Comparison of ENCODE assay signal across 1 cellular context in the genomic region with DNA sequence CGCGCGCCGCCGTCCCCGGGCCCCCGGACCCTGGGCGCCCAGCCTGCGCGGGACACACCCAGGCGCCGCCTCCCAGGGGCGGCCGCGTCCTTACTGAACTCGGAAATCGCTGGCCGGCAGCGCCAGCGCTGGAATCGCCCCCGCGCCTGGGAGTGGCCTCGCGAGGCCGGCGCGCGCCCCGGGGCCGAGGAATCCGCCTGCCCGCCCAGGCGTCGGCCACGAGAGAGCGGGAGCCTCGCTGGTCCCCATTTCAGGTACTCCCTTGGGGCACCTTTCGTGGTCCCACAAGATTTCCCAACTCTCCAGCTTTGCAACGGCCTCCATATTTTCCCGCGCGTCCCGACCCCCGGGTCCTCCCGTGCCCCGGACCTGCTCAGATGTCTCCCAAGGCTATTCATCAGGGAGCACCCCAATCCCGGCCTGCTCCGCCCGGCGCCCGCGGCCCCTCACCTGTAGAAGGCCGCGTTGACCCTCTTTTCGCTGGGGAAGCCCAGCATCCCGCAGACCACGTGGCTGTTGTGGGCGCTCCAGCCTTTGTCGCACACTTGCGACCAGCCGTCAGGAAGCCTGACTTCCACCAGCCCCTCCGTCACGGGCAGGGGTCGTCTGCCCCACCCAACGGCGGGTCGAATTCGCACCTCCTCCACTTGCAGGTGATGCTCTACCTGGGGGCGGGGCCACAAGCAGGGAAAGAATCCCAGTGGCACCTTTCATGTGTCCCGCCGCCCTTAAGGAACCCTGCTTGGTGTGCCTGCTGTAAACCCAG.
TF ChIP-seq lines count a peak whose summit lies in the region.

No MANE protein-coding gene starts in this region.

TF ChIP-seq in A549, 52 proteins besides CTCF, POLR2A, EP300 and RAD21:
- TF ChIP-seq CBX8 (IDR thresholded peaks at IDR 0.05): no peak
- TF ChIP-seq CEBPB (IDR thresholded peaks at IDR 0.05): no peak
- no peak for TF ChIP-seq KDM1A (IDR thresholded peaks at IDR 0.05; ENCODE audit: low read depth)
- TF ChIP-seq HDAC2 (IDR thresholded peaks at IDR 0.05): no peak
- TF ChIP-seq TFCP2L1 (CRISPR knock-in tag; IDR thresholded peaks at IDR 0.05): no peak
- no peak for TF ChIP-seq JUNB (IDR thresholded peaks at IDR 0.05)
- no peak for TF ChIP-seq ESRRA (IDR thresholded peaks at IDR 0.05; ENCODE audit: borderline replicate concordance, low read length)
- no peak for TF ChIP-seq ZNF302 (CRISPR knock-in tag; IDR thresholded peaks at IDR 0.05)
- no peak for TF ChIP-seq HMGXB4 (CRISPR knock-in tag; IDR thresholded peaks at IDR 0.05; ENCODE audit: borderline replicate concordance)
- no peak for TF ChIP-seq EHMT2 (IDR thresholded peaks at IDR 0.05; ENCODE audit: low read depth)
- no peak for TF ChIP-seq EHF (CRISPR knock-in tag; IDR thresholded peaks at IDR 0.05)
- no peak for TF ChIP-seq RCOR1 (IDR thresholded peaks at IDR 0.05; ENCODE audit: low read depth, low read length)
- no peak for TF ChIP-seq PBX3 (IDR thresholded peaks at IDR 0.05)
- no peak for TF ChIP-seq ELK1 (IDR thresholded peaks at IDR 0.05; ENCODE audit: low read depth, low read length)
- no peak for TF ChIP-seq SMC3 (IDR thresholded peaks at IDR 0.05)
- TF ChIP-seq E2F6 (IDR thresholded peaks at IDR 0.05; ENCODE audit: borderline replicate concordance, low read depth): peak; percentile 95
- no peak for TF ChIP-seq CBX2 (IDR thresholded peaks at IDR 0.05; ENCODE audit: borderline replicate concordance, low read depth)
- no peak for TF ChIP-seq RFX5 (IDR thresholded peaks at IDR 0.05)
- TF ChIP-seq ZSCAN20 (CRISPR knock-in tag; IDR thresholded peaks at IDR 0.05): no peak
- TF ChIP-seq ZC3H11A (IDR thresholded peaks at IDR 0.05): no peak
- TF ChIP-seq NFE2L2 (conservative IDR thresholded peaks at IDR 0.05; ENCODE audit: low read length): no peak
- peak; percentile 88; the same call in 1 of the 2 replicates for TF ChIP-seq PHF8 (IDR thresholded peaks at IDR 0.05; ENCODE audit: borderline replicate concordance, low read depth)
- TF ChIP-seq JUN (IDR thresholded peaks at IDR 0.05): peak in 1 of 2 experiments; percentile 59; a peak in 1 of 5 replicates
- TF ChIP-seq, protein P1, sequence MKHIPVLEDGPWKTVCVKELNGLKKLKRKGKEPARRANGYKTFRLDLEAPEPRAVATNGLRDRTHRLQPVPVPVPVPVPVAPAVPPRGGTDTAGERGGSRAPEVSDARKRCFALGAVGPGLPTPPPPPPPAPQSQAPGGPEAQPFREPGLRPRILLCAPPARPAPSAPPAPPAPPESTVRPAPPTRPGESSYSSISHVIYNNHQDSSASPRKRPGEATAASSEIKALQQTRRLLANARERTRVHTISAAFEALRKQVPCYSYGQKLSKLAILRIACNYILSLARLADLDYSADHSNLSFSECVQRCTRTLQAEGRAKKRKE (CRISPR knock-in tag; IDR thresholded peaks at IDR 0.05; ENCODE audit: low read depth): no peak
- TF ChIP-seq FOSB (CRISPR knock-in tag; IDR thresholded peaks at IDR 0.05): no peak
- TF ChIP-seq BHLHE40 (IDR thresholded peaks at IDR 0.05; ENCODE audit: low read depth, low read length): no peak
- TF ChIP-seq POLR2AphosphoS2 (conservative IDR thresholded peaks at IDR 0.05; ENCODE audit: low read length): no peak
- TF ChIP-seq GATA3 (IDR thresholded peaks at IDR 0.05; ENCODE audit: borderline replicate concordance): no peak
- no peak for TF ChIP-seq HEYL (CRISPR knock-in tag; IDR thresholded peaks at IDR 0.05)
- no peak for TF ChIP-seq FOXS1 (CRISPR knock-in tag; IDR thresholded peaks at IDR 0.05)
- TF ChIP-seq HOXB13 (CRISPR knock-in tag; IDR thresholded peaks at IDR 0.05; ENCODE audit: low read depth): peak; percentile 29; the same call in 1 of the 2 replicates
- TF ChIP-seq HOXA7 (CRISPR knock-in tag; IDR thresholded peaks at IDR 0.05): no peak
- TF ChIP-seq, protein P2, sequence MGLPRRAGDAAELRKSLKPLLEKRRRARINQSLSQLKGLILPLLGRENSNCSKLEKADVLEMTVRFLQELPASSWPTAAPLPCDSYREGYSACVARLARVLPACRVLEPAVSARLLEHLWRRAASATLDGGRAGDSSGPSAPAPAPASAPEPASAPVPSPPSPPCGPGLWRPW (IDR thresholded peaks at IDR 0.05): no peak
- TF ChIP-seq CHD2 (IDR thresholded peaks at IDR 0.05; ENCODE audit: low read length, partially characterized antibody): no peak
- TF ChIP-seq MAZ (IDR thresholded peaks at IDR 0.05; ENCODE audit: borderline replicate concordance, low read depth, low read length): no peak
- TF ChIP-seq, protein P3, sequence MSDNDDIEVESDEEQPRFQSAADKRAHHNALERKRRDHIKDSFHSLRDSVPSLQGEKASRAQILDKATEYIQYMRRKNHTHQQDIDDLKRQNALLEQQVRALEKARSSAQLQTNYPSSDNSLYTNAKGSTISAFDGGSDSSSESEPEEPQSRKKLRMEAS (IDR thresholded peaks at IDR 0.05): peak; percentile 87
- TF ChIP-seq MYC (IDR thresholded peaks at IDR 0.05; ENCODE audit: borderline replicate concordance, low read length): no peak; the same call in 1 of the 2 replicates
- peak; percentile 60; the same call in 1 of the 3 replicates for TF ChIP-seq BCL3 (IDR thresholded peaks at IDR 0.05)
- no peak for TF ChIP-seq NPAS2 (CRISPR knock-in tag; IDR thresholded peaks at IDR 0.05; ENCODE audit: borderline replicate concordance)
- 0 out of 2 replicates have a peak, but pooled peaks have one; percentile 43 for TF ChIP-seq HOXB5 (CRISPR knock-in tag; IDR thresholded peaks at IDR 0.05)
- TF ChIP-seq, protein P4, sequence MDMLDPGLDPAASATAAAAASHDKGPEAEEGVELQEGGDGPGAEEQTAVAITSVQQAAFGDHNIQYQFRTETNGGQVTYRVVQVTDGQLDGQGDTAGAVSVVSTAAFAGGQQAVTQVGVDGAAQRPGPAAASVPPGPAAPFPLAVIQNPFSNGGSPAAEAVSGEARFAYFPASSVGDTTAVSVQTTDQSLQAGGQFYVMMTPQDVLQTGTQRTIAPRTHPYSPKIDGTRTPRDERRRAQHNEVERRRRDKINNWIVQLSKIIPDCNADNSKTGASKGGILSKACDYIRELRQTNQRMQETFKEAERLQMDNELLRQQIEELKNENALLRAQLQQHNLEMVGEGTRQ (IDR thresholded peaks at IDR 0.05): peak; percentile 46; the same call in 1 of the 2 replicates
- TF ChIP-seq NR3C1 (IDR thresholded peaks at IDR 0.05): no peak
- TF ChIP-seq CHD4 (IDR thresholded peaks at IDR 0.05; ENCODE audit: borderline replicate concordance): no peak
- TF ChIP-seq ZFP36 (IDR thresholded peaks at IDR 0.05; ENCODE audit: borderline replicate concordance, partially characterized antibody): no peak
- TF ChIP-seq RNF2 (IDR thresholded peaks at IDR 0.05; ENCODE audit: borderline replicate concordance, low read depth): peak; percentile 55; the same call in 1 of the 2 replicates
- no peak for TF ChIP-seq TP53 (CRISPR knock-in tag; IDR thresholded peaks at IDR 0.05)
- TF ChIP-seq SREBF2 (IDR thresholded peaks at IDR 0.05): no peak
- no peak for TF ChIP-seq FOSL2 (IDR thresholded peaks at IDR 0.05)
- TF ChIP-seq FOSL2 (CRISPR knock-in tag; IDR thresholded peaks at IDR 0.05): no peak
- TF ChIP-seq MAFK (IDR thresholded peaks at IDR 0.05; ENCODE audit: partially characterized antibody): no peak
- TF ChIP-seq KDM5A (IDR thresholded peaks at IDR 0.05): no peak
- no peak for TF ChIP-seq RARB (CRISPR knock-in tag; IDR thresholded peaks at IDR 0.05)
- TF ChIP-seq, protein P5, sequence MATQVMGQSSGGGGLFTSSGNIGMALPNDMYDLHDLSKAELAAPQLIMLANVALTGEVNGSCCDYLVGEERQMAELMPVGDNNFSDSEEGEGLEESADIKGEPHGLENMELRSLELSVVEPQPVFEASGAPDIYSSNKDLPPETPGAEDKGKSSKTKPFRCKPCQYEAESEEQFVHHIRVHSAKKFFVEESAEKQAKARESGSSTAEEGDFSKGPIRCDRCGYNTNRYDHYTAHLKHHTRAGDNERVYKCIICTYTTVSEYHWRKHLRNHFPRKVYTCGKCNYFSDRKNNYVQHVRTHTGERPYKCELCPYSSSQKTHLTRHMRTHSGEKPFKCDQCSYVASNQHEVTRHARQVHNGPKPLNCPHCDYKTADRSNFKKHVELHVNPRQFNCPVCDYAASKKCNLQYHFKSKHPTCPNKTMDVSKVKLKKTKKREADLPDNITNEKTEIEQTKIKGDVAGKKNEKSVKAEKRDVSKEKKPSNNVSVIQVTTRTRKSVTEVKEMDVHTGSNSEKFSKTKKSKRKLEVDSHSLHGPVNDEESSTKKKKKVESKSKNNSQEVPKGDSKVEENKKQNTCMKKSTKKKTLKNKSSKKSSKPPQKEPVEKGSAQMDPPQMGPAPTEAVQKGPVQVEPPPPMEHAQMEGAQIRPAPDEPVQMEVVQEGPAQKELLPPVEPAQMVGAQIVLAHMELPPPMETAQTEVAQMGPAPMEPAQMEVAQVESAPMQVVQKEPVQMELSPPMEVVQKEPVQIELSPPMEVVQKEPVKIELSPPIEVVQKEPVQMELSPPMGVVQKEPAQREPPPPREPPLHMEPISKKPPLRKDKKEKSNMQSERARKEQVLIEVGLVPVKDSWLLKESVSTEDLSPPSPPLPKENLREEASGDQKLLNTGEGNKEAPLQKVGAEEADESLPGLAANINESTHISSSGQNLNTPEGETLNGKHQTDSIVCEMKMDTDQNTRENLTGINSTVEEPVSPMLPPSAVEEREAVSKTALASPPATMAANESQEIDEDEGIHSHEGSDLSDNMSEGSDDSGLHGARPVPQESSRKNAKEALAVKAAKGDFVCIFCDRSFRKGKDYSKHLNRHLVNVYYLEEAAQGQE (IDR thresholded peaks at IDR 0.05): peak; percentile 34; the same call in 1 of the 2 replicates
